ENCODE assay signal across 11 cellular contexts in genomic region chr2:74778381-74779371, GRCh38. TPM values are rescaled to one million over a fixed set of nuclear protein-coding genes. Genes with fewer than 3 reads are reported as not detected.
DNase-seq lines count a peak whose midpoint lies in the region; ATAC-seq and TF ChIP-seq lines count a peak whose summit lies in the region.
"Had no signal": no experiment of that assay in that cellular context is flagged by ENCODE, and none has a peak within 500 bp of the region (broad histone marks: within the 10 kb centered on the region; RNA-seq: fewer than 3 reads in every experiment).

No MANE protein-coding gene starts in this region.

- H3K4me3 Mint-ChIP-seq in WTC11 = peak overlapping the region; percentile 48
- no peak overlapping the region for H3K4me3 Mint-ChIP-seq in activated naive CD4-positive, alpha-beta T cell treated with anti-CD3 and anti-CD28 coated beads for 36 hours
- H3K4me3 Mint-ChIP-seq: stimulated activated naive B cell treated with anti-CD40 and anti-IgM and Interleukin-4, amounts not matched to agents 10 μg/mL and 1 μg/mL and 100 μg/mL, for 72 hours had no signal

- intact Hi-C loops in activated naive CD4-positive, alpha-beta T cell treated with anti-CD3 and anti-CD28 coated beads for 36 hours (cut with micrococcal nuclease) = no loop called here

- H3K4me1 Mint-ChIP-seq in WTC11 = peaks cover 24% of the 10 kb centered on the region
- peaks cover 11% of the 10 kb centered on the region for H3K4me1 Mint-ChIP-seq in activated naive CD4-positive, alpha-beta T cell treated with anti-CD3 and anti-CD28 coated beads for 36 hours (ENCODE audit: low read depth)

- no peaks in the 10 kb centered on the region for H3K27me3 ChIP-seq in Peyer's patch
- H3K27me3 ChIP-seq: neutrophil had no signal

- TF ChIP-seq CTCF in WTC11 (IDR thresholded peaks at IDR 0.05) (no peak), Peyer's patch (IDR thresholded peaks at IDR 0.05) (no peak)

- DNase-seq in EH (ENCODE audit: low read depth) (peak; percentile 39), NCI-H1436 (lab: John Stamatoyannopoulos, UW) (peak; percentile 74), WTC11 (ENCODE audit: low spot score) (peak; percentile 72), Peyer's patch (no peak)
- no peak for DNase-seq in activated naive CD4-positive, alpha-beta T cell treated with anti-CD3 and anti-CD28 coated beads for 36 hours
- DNase-seq: activated CD4-positive, CD25-positive, alpha-beta regulatory T cell; stimulated activated naive B cell treated with anti-CD40 and anti-IgM and Interleukin-4, amounts not matched to agents 10 μg/mL and 1 μg/mL and 100 μg/mL, for 72 hours had no signal

- peaks cover 7% of the 10 kb centered on the region; the same call in 1 of the 2 replicates for H3K27me3 Mint-ChIP-seq in WTC11 (ENCODE audit: low read depth)
- H3K27me3 Mint-ChIP-seq in activated naive CD4-positive, alpha-beta T cell treated with anti-CD3 and anti-CD28 coated beads for 36 hours (ENCODE audit: low read depth) = no peaks in the 10 kb centered on the region

- no peak for TF ChIP-seq POLR2A in Peyer's patch (IDR thresholded peaks at IDR 0.05)

- WGBS in mesodermal cell (ENCODE audit: insufficient coverage in 2 of 2), 2 experiments = 67 to 73% methylated on average over 10 to 15 of the region's 18 CpGs

- ATAC-seq in WTC11 (peak; percentile 97), HG02884 (IDR thresholded peaks at IDR 0.05; ENCODE audit: unreplicated experiment) (no peak), GM19395 (IDR thresholded peaks at IDR 0.05; ENCODE audit: unreplicated experiment) (no peak)

- peak overlapping the region; percentile 62 for H3K27ac ChIP-seq in mesodermal cell (ENCODE audit: low read depth, low read length, severe bottlenecking)
- no peak overlapping the region for H3K27ac ChIP-seq in Peyer's patch
- H3K27ac ChIP-seq: neutrophil had no signal

- H3K4me1 ChIP-seq in mesodermal cell (ENCODE audit: control insufficient read depth, insufficient read depth, low read length, poor library complexity, severe bottlenecking) (peaks cover 11% of the 10 kb centered on the region), Peyer's patch (peaks cover 0 to 5% (median 0%) of the 10 kb centered on the region in 4 donors)

- no peaks in the 10 kb centered on the region for H3K36me3 Mint-ChIP-seq in WTC11
- H3K36me3 Mint-ChIP-seq in activated naive CD4-positive, alpha-beta T cell treated with anti-CD3 and anti-CD28 coated beads for 36 hours (ENCODE audit: low read depth) = no peaks in the 10 kb centered on the region
- H3K36me3 Mint-ChIP-seq: stimulated activated naive B cell treated with anti-CD40 and anti-IgM and Interleukin-4, amounts not matched to agents 10 μg/mL and 1 μg/mL and 100 μg/mL, for 72 hours had no signal

- H3K9me3 Mint-ChIP-seq in WTC11 = no peaks in the 10 kb centered on the region
- no peaks in the 10 kb centered on the region for H3K9me3 Mint-ChIP-seq in activated naive CD4-positive, alpha-beta T cell treated with anti-CD3 and anti-CD28 coated beads for 36 hours
- H3K9me3 Mint-ChIP-seq: stimulated activated naive B cell treated with anti-CD40 and anti-IgM and Interleukin-4, amounts not matched to agents 10 μg/mL and 1 μg/mL and 100 μg/mL, for 72 hours had no signal

- POLR2A ChIA-PET in WTC11 (lab: Charles Lee) = interaction anchor here (0.7 kb wide), 1 partner anchor 12 kb away, joined by 5 read pairs; no protein-coding TSS in a partner anchor

- CTCF ChIA-PET in WTC11 (lab: Charles Lee) = interaction anchor here (0.7 to 2.7 kb wide), 4 partner anchors 57 to 88 kb away, joined by 4 to 12 read pairs (median 4); no protein-coding TSS in a partner anchor
- CTCF ChIA-PET in activated naive CD4-positive, alpha-beta T cell treated with anti-CD3 and anti-CD28 coated beads for 36 hours (lab: Charles Lee) = no interaction called here

- H3K27ac Mint-ChIP-seq in WTC11 = no peak overlapping the region; the same call in 1 of the 2 replicates
- H3K27ac Mint-ChIP-seq in activated naive CD4-positive, alpha-beta T cell treated with anti-CD3 and anti-CD28 coated beads for 36 hours = no peak overlapping the region
- H3K27ac Mint-ChIP-seq: stimulated activated naive B cell treated with anti-CD40 and anti-IgM and Interleukin-4, amounts not matched to agents 10 μg/mL and 1 μg/mL and 100 μg/mL, for 72 hours had no signal

- H3K4me3 ChIP-seq in mesodermal cell (ENCODE audit: extremely low read depth, insufficient read depth, low read length, poor library complexity, severe bottlenecking) = no peak overlapping the region
- no peak overlapping the region for H3K4me3 ChIP-seq in Peyer's patch

- H3K36me3 ChIP-seq in mesodermal cell (ENCODE audit: control insufficient read depth, insufficient read depth, low read length) (no peaks in the 10 kb centered on the region), Peyer's patch (no peaks in the 10 kb centered on the region)
- H3K36me3 ChIP-seq: neutrophil had no signal

- H3K9me3 ChIP-seq in mesodermal cell (ENCODE audit: control insufficient read depth, low read length) (no peaks in the 10 kb centered on the region), Peyer's patch (no peaks in the 10 kb centered on the region)
- H3K9me3 ChIP-seq: neutrophil had no signal

TF ChIP-seq in WTC11, 78 proteins besides CTCF, POLR2A, EP300 and RAD21 (continues in another document):
- no peak for TF ChIP-seq EMX1 (CRISPR knock-in tag; IDR thresholded peaks at IDR 0.05)
- no peak for TF ChIP-seq SP1 (CRISPR knock-in tag; conservative IDR thresholded peaks at IDR 0.05)
- TF ChIP-seq FOXP4 (CRISPR knock-in tag; IDR thresholded peaks at IDR 0.05) = no peak
- no peak for TF ChIP-seq TEAD4 (CRISPR knock-in tag; IDR thresholded peaks at IDR 0.05)
- TF ChIP-seq USF1 (CRISPR knock-in tag; IDR thresholded peaks at IDR 0.05) = no peak
- no peak for TF ChIP-seq ZNF281 (CRISPR knock-in tag; IDR thresholded peaks at IDR 0.05)
- TF ChIP-seq OVOL2 (CRISPR knock-in tag; IDR thresholded peaks at IDR 0.05; ENCODE audit: borderline replicate concordance) = no peak
- TF ChIP-seq E2F1 (CRISPR knock-in tag; IDR thresholded peaks at IDR 0.05) = no peak
- TF ChIP-seq SMAD3 (CRISPR knock-in tag; IDR thresholded peaks at IDR 0.05; ENCODE audit: borderline replicate concordance) = no peak
- no peak for TF ChIP-seq SOX15 (CRISPR knock-in tag; IDR thresholded peaks at IDR 0.05)
- no peak for TF ChIP-seq ZNF396 (CRISPR knock-in tag; IDR thresholded peaks at IDR 0.05; ENCODE audit: borderline replicate concordance)

RNA-seq across cellular contexts. Expression of gene HK2, which starts 55.3 kb away (rescaled TPM):
- total RNA-seq in WTC11 (2021) (61.6 to 74.5 TPM (median 73.9 TPM) in 3 replicates), Peyer's patch (10 to 100 TPM in 3 of 4 donors, 1 to 10 TPM in 1; 9.9 to 39.9 (median 24.8) TPM)
- 8.6 TPM for polyA plus RNA-seq in mesodermal cell (2013, experiment 1 of 2)
- polyA plus RNA-seq in mesodermal cell (2013, experiment 2 of 2) = 8.7 TPM
- total RNA-seq in activated naive CD4-positive, alpha-beta T cell treated with anti-CD3 and anti-CD28 coated beads for 36 hours = 10 to 100 TPM; 37.9 to 38.7 TPM

Comparison
In these comparisons a context has a peak if more than half of its experiments do, and no peak if none do; other contexts are left out.
1. DNase-seq: peak in EH (single experiment), NCI-H1436 (single experiment) and WTC11 (single experiment); none in activated naive CD4-positive, alpha-beta T cell treated with anti-CD3 and anti-CD28 coated beads for 36 hours (single experiment) and Peyer's patch (0 of 3).